In genomic region chr20:63253438-63254236, GRCh38 we compare ENCODE assay signal across 2 cellular contexts.
TF ChIP-seq lines count a peak whose summit lies in the region.

No MANE protein-coding gene starts in this region.

TF ChIP-seq in SK-N-SH, 30 proteins besides CTCF, POLR2A, EP300 and RAD21 (continued from another document):
- TF ChIP-seq, protein P1, sequence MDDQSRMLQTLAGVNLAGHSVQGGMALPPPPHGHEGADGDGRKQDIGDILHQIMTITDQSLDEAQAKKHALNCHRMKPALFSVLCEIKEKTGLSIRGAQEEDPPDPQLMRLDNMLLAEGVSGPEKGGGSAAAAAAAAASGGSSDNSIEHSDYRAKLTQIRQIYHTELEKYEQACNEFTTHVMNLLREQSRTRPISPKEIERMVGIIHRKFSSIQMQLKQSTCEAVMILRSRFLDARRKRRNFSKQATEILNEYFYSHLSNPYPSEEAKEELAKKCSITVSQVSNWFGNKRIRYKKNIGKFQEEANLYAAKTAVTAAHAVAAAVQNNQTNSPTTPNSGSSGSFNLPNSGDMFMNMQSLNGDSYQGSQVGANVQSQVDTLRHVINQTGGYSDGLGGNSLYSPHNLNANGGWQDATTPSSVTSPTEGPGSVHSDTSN (IDR thresholded peaks at IDR 0.05), result no peak
- TF ChIP-seq RFX5 (IDR thresholded peaks at IDR 0.05; ENCODE audit: low read length), result no peak
- no peak for TF ChIP-seq RCOR1 (IDR thresholded peaks at IDR 0.05; ENCODE audit: low read length)
- no peak for TF ChIP-seq MAX (IDR thresholded peaks at IDR 0.05; ENCODE audit: low read depth)
- no peak for TF ChIP-seq NFIC (IDR thresholded peaks at IDR 0.05; ENCODE audit: borderline replicate concordance)
- TF ChIP-seq USF2 (IDR thresholded peaks at IDR 0.05; ENCODE audit: borderline replicate concordance, low read depth, low read length), result no peak
- TF ChIP-seq EZH2phosphoT487 (IDR thresholded peaks at IDR 0.05; ENCODE audit: borderline replicate concordance, low read depth), result no peak

TF ChIP-seq in SK-N-SH treated with all-trans-retinoic acid at 6 μM for 48 hours, 23 proteins besides CTCF, POLR2A, EP300 and RAD21 (continued from another document):
- TF ChIP-seq POU6F1 (CRISPR knock-in tag; IDR thresholded peaks at IDR 0.05; ENCODE audit: borderline replicate concordance, low read depth), result no peak
- no peak for TF ChIP-seq BACH2 (CRISPR knock-in tag; IDR thresholded peaks at IDR 0.05; ENCODE audit: borderline replicate concordance)
- TF ChIP-seq ESRRG (CRISPR knock-in tag; IDR thresholded peaks at IDR 0.05), result no peak
TF ChIP-seq in SK-N-SH treated with all-trans-retinoic acid at 6 μM for 48 hours: peak in this region for 0.
